Comparison of ENCODE assay signal across 1 cellular context in genomic region chr1:32759997-32760623, GRCh38.
TF ChIP-seq lines count a peak whose summit lies in the region.

No MANE protein-coding gene starts in this region.

TF ChIP-seq in HepG2, 621 proteins besides CTCF, POLR2A, EP300 and RAD21 (continued from another document and continues in another):
- TF ChIP-seq CC2D1A (CRISPR knock-in tag; IDR thresholded peaks at IDR 0.05) (no peak), MXI1 (IDR thresholded peaks at IDR 0.05; ENCODE audit: borderline replicate concordance, low read depth, low read length) (peak; percentile 63; the same call in 1 of the 3 replicates), ZNF558 (CRISPR knock-in tag; IDR thresholded peaks at IDR 0.05; ENCODE audit: borderline replicate concordance) (no peak; the same call in 1 of the 2 replicates), RERE (CRISPR knock-in tag; IDR thresholded peaks at IDR 0.05; ENCODE audit: low read depth) (no peak), TOPORS (CRISPR knock-in tag; IDR thresholded peaks at IDR 0.05) (no peak), FOXC1 (CRISPR knock-in tag; IDR thresholded peaks at IDR 0.05; ENCODE audit: borderline replicate concordance) (no peak), DRAP1 (CRISPR knock-in tag; IDR thresholded peaks at IDR 0.05) (no peak), ZNF503 (CRISPR knock-in tag; IDR thresholded peaks at IDR 0.05) (no peak; the same call in 1 of the 2 replicates), GATA4 (IDR thresholded peaks at IDR 0.05; ENCODE audit: borderline replicate concordance, low read depth) (no peak), ZFP1 (CRISPR knock-in tag; IDR thresholded peaks at IDR 0.05) (no peak), CCDC6 (CRISPR knock-in tag; IDR thresholded peaks at IDR 0.05) (no peak; the same call in 1 of the 2 replicates), ZFP36L1 (CRISPR knock-in tag; IDR thresholded peaks at IDR 0.05) (no peak), ZBTB8A (CRISPR knock-in tag; IDR thresholded peaks at IDR 0.05; ENCODE audit: borderline replicate concordance, low read depth) (no peak), TSC22D2 (CRISPR knock-in tag; IDR thresholded peaks at IDR 0.05; ENCODE audit: borderline replicate concordance) (no peak), FOXK2 (IDR thresholded peaks at IDR 0.05) (no peak), ZNF230 (CRISPR knock-in tag; IDR thresholded peaks at IDR 0.05) (no peak), SMC3 (IDR thresholded peaks at IDR 0.05; ENCODE audit: low read length) (no peak), ONECUT2 (CRISPR knock-in tag; IDR thresholded peaks at IDR 0.05) (no peak), KAT8 (CRISPR knock-in tag; IDR thresholded peaks at IDR 0.05) (peak; percentile 29; the same call in 1 of the 2 replicates), ZXDC (CRISPR knock-in tag; IDR thresholded peaks at IDR 0.05) (no peak), ZSCAN12 (CRISPR knock-in tag; IDR thresholded peaks at IDR 0.05) (no peak), ISL2 (CRISPR knock-in tag; IDR thresholded peaks at IDR 0.05) (peak; percentile 66), HOXA7 (CRISPR knock-in tag; IDR thresholded peaks at IDR 0.05) (no peak), YEATS2 (CRISPR knock-in tag; IDR thresholded peaks at IDR 0.05; ENCODE audit: borderline replicate concordance) (peak; percentile 67; the same call in 1 of the 2 replicates), KMT2B (CRISPR knock-in tag; IDR thresholded peaks at IDR 0.05) (no peak), GTF2F1 (IDR thresholded peaks at IDR 0.05; ENCODE audit: low read length) (no peak), ZNF562 (CRISPR knock-in tag; IDR thresholded peaks at IDR 0.05; ENCODE audit: borderline replicate concordance) (no peak), GMEB1 (CRISPR knock-in tag; IDR thresholded peaks at IDR 0.05; ENCODE audit: borderline replicate concordance) (peak; percentile 13; the same call in 1 of the 2 replicates), ZNF737 (CRISPR knock-in tag; IDR thresholded peaks at IDR 0.05; ENCODE audit: borderline replicate concordance) (no peak), STAT5B (CRISPR knock-in tag; IDR thresholded peaks at IDR 0.05) (no peak), ZBTB38 (CRISPR knock-in tag; IDR thresholded peaks at IDR 0.05) (peak; percentile 64; the same call in 1 of the 2 replicates), GABPB1 (CRISPR knock-in tag; IDR thresholded peaks at IDR 0.05) (peak; percentile 64), SAFB2 (CRISPR knock-in tag; IDR thresholded peaks at IDR 0.05; ENCODE audit: borderline replicate concordance, low read depth) (no peak), MATR3 (CRISPR knock-in tag; IDR thresholded peaks at IDR 0.05) (no peak), ZNF407 (CRISPR knock-in tag; IDR thresholded peaks at IDR 0.05; ENCODE audit: not compliant biosample characterization) (no peak), ZFP37 (CRISPR knock-in tag; IDR thresholded peaks at IDR 0.05; ENCODE audit: borderline replicate concordance) (no peak), ZNF781 (CRISPR knock-in tag; IDR thresholded peaks at IDR 0.05; ENCODE audit: borderline replicate concordance, not compliant biosample characterization) (peak; percentile 28), ARID3A (IDR thresholded peaks at IDR 0.05; ENCODE audit: low read depth, low read length) (0 out of 2 replicates have a peak, but pooled peaks have one; percentile 8), MTA1 (CRISPR knock-in tag; IDR thresholded peaks at IDR 0.05; ENCODE audit: borderline replicate concordance) (peak; percentile 58; the same call in 1 of the 2 replicates)
